In the genomic region with DNA sequence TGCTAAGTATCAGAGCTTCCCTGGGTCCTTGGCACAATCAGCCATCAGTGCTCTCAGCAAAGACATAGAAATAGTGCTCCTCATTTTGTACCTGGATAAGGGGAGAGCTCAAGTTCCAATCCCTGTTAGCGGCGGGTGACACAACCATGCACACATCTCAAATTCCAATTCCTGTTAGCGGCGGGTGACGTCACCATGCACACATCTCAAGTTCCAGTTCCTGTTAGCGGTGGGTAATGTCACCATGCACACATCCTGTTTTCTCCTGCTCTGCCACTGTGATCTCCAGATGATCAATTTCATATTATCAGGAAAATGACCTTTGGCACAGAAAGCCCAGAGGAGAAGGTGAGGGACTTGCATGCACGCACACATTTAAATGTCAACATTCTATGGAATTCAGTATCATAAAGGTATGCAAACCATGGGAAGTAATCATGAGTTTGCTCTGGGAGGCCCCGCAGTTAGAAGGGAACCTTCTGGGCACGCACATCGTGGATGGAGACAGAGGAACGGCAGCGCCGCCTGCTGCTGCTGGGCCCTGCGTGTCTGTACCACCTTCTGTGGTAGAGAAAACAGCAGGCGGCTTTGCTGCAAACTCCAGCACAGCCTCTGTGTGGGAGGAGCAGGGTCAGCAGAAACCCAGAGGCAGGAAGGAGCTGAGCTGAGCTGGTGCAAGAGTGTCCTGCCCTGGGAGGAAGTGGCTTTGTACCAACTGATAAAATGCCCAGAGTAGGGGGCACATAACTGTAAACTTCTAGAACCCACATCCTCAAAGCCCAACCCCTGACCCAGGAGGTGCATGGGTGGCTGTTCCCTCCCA, we compare ENCODE assay signal across 8 cellular contexts.
DNase-seq lines count a peak whose midpoint lies in the region; ATAC-seq, FAIRE-seq and TF ChIP-seq lines count a peak whose summit lies in the region.

No MANE protein-coding gene starts in this region.

- POLR2A ChIA-PET in HEK293T (lab: Yijun Ruan, JAX) (no interaction called here), GM12878 (lab: Charles Lee) (interaction anchor here (1.0 to 2.1 kb wide), 2 partner anchors 55 to 69 kb away, joined by 3 to 9 read pairs; no protein-coding TSS in a partner anchor)

- SMC1A ChIA-PET in GM12878 (lab: Charles Lee; ENCODE audit: uncharacterized antibody, unreplicated experiment) = interaction anchor here (0.6 to 4.0 kb wide), 15 partner anchors 8 to 157 kb away, joined by 3 to 23 read pairs (median 4); no protein-coding TSS in a partner anchor

- intact Hi-C loops in GM12878 (cut with micrococcal nuclease; ENCODE audit: unreplicated experiment) = loop anchor here (2.0 to 5.0 kb wide), 3 partner anchors 54 to 233 kb away; a partner anchor contains a TSS

- peak overlapping the region; percentile 11 for H2AFZ ChIP-seq in GM12878 (ENCODE audit: control insufficient read depth, low read depth, low read length)

- 2% methylated on average over 15 of the region's 15 CpGs for WGBS in GM12878 (ENCODE audit: insufficient coverage, insufficient replicate concordance, low lambda C conversion rate, missing lambda C conversion rate)

- H3K79me2 ChIP-seq in GM12878 (ENCODE audit: control insufficient read depth, insufficient read depth, low read length) = peaks cover 33% of the 10 kb centered on the region

- H3K9ac ChIP-seq in GM12878 (ENCODE audit: control insufficient read depth, insufficient read depth, low read length) = peak overlapping the region; percentile 51

- no peaks in the 10 kb centered on the region for H4K20me1 ChIP-seq in GM12878 (ENCODE audit: control insufficient read depth, insufficient read depth)

- peak; percentile 93 for ATAC-seq in GM12878

- TF ChIP-seq CTCF in GM12873 (IDR thresholded peaks at IDR 0.05; ENCODE audit: insufficient read depth, low read depth, low read length, missing control alignments) (peak; percentile 81), GM12878 (IDR thresholded peaks at IDR 0.05 in 2 of 3, conservative IDR thresholded peaks at IDR 0.05 in 1 of 3; ENCODE audit: control insufficient read depth in 2 of 3, extremely low read depth in 1 of 3, insufficient read depth in 1 of 3, low read depth in 3 of 3, low read length in 3 of 3) (peak; percentile 73 to 78 (median 75))

- H3K27ac ChIP-seq in GM12878 (ENCODE audit: control insufficient read depth, insufficient read depth) = peak overlapping the region; percentile 88

- in situ Hi-C loops in GM12878 (cut with MboI) = no loop called here

- BruUV-seq in GM12878 (replicated peaks; lab: Mats Ljungman, UMichigan) = no TSS peak

- no peak; the same call in 1 of the 2 replicates for TF ChIP-seq POLR2A in GM12878 (IDR thresholded peaks at IDR 0.05; ENCODE audit: low read depth, low read length)

- TF ChIP-seq EP300 in GM12878 (IDR thresholded peaks at IDR 0.05; ENCODE audit: borderline replicate concordance in 1 of 2, control insufficient read depth in 1 of 2, low read depth in 2 of 2, low read length in 2 of 2) = peak; percentile 70 to 74

- H3K4me2 ChIP-seq in GM12878 (ENCODE audit: control insufficient read depth, insufficient read depth) = peak overlapping the region; percentile 93

- RAD21 ChIA-PET in GM12878 (lab: Charles Lee; ENCODE audit: unreplicated experiment) = interaction anchor here (0.5 to 3.0 kb wide), 13 partner anchors 8 to 157 kb away, joined by 3 to 15 read pairs (median 4); a partner anchor contains a TSS

- FAIRE-seq in GM12878 (lab: Jason Lieb, UNC) = peak; percentile 86

- H3K4me3 ChIP-seq in GM12878 = peak overlapping the region; percentile 53

- H3K27me3 ChIP-seq in GM12878 (replicated peaks in 1 of 2; ENCODE audit: control insufficient read depth in 2 of 2, insufficient read depth in 2 of 2, low read length in 1 of 2) = no peaks in the 10 kb centered on the region

- peaks cover 46% of the 10 kb centered on the region for H3K4me1 ChIP-seq in GM12878 (ENCODE audit: control insufficient read depth, insufficient read depth, low read length)

- no peaks in the 10 kb centered on the region for H3K9me3 ChIP-seq in GM12878 (replicated peaks; ENCODE audit: control insufficient read depth, insufficient read depth, low read length)

- peaks cover 20 to 26% of the 10 kb centered on the region in 2 experiments; a peak in 3 of 4 replicates for H3K36me3 ChIP-seq in GM12878 (ENCODE audit: control insufficient read depth in 2 of 2, insufficient read depth in 2 of 2, low read length in 1 of 2)

- DNase-seq in HEK293T (ENCODE audit: extremely low spot score) (peak; percentile 58), MV-4-11 (lab: John Stamatoyannopoulos, UW) (peak; percentile 99), T1000 (lab: John Stamatoyannopoulos, UW) (peak; percentile 58), GM12878 (ENCODE audit: low read depth, low spot score) (peak; percentile 80), inferior parietal cortex (ENCODE audit: extremely low spot score) (peak; percentile 86), smooth muscle cell of the brain vasculature (ENCODE audit: low read depth, low spot score) (peak; percentile 88), NCI-H1105 (lab: John Stamatoyannopoulos, UW) (no peak)

- TF ChIP-seq RAD21 in GM12878 (IDR thresholded peaks at IDR 0.05; ENCODE audit: insufficient read depth, low read depth, low read length) = peak; percentile 58

- CTCF ChIA-PET in HEK293T (lab: Yijun Ruan, JAX) = interaction anchor here (1.0 to 1.6 kb wide), 3 partner anchors 12 to 253 kb away, joined by 3 to 4 read pairs (median 3); no protein-coding TSS in a partner anchor
- CTCF ChIA-PET in GM12878 (lab: Yijun Ruan, JAX) = interaction anchor here (0.6 to 4.9 kb wide), 26 partner anchors 8 to 251 kb away, joined by 3 to 57 read pairs (median 4); a partner anchor contains a TSS

TF ChIP-seq in HEK293T, 16 proteins besides CTCF, POLR2A, EP300 and RAD21:
- TF ChIP-seq FOXM1 (IDR thresholded peaks at IDR 0.05; ENCODE audit: borderline replicate concordance) (no peak), ARNT (IDR thresholded peaks at IDR 0.05) (0 out of 2 replicates have a peak, but pooled peaks have one; percentile 53)

TF ChIP-seq in GM12878, 131 proteins besides CTCF, POLR2A, EP300 and RAD21 (continues in another document):
- TF ChIP-seq MYC (IDR thresholded peaks at IDR 0.05; ENCODE audit: insufficient read depth, insufficient read length, insufficient replicate concordance, low read length, severe bottlenecking) = no peak
- TF ChIP-seq RBBP5 (conservative IDR thresholded peaks at IDR 0.05) = no peak
- no peak for TF ChIP-seq ZNF217 (IDR thresholded peaks at IDR 0.05)
- TF ChIP-seq CREB1 (IDR thresholded peaks at IDR 0.05; ENCODE audit: low read depth) = peak; percentile 90
- TF ChIP-seq CHD4 (IDR thresholded peaks at IDR 0.05) = no peak
- TF ChIP-seq ZZZ3 (IDR thresholded peaks at IDR 0.05; ENCODE audit: control insufficient read depth, insufficient read length, low read depth) = no peak
- TF ChIP-seq NFIC (IDR thresholded peaks at IDR 0.05; ENCODE audit: low read depth, low read length) = peak; percentile 84
- TF ChIP-seq ETV6 (conservative IDR thresholded peaks at IDR 0.05 in 1 of 2, IDR thresholded peaks at IDR 0.05 in 1 of 2; ENCODE audit: borderline replicate concordance in 1 of 2, low read depth in 1 of 2) = peak in 1 of 2 experiments; percentile 74; a peak in 1 of 4 replicates
- TF ChIP-seq, protein P1, sequence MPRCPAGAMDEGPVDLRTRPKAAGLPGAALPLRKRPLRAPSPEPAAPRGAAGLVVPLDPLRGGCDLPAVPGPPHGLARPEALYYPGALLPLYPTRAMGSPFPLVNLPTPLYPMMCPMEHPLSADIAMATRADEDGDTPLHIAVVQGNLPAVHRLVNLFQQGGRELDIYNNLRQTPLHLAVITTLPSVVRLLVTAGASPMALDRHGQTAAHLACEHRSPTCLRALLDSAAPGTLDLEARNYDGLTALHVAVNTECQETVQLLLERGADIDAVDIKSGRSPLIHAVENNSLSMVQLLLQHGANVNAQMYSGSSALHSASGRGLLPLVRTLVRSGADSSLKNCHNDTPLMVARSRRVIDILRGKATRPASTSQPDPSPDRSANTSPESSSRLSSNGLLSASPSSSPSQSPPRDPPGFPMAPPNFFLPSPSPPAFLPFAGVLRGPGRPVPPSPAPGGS (IDR thresholded peaks at IDR 0.05; ENCODE audit: borderline replicate concordance, insufficient read depth, low read depth, low read length, poor library complexity, severe bottlenecking) = no peak
- TF ChIP-seq SIX5 (IDR thresholded peaks at IDR 0.05; ENCODE audit: low read depth, low read length, severe bottlenecking) = no peak
- no peak for TF ChIP-seq SRF (IDR thresholded peaks at IDR 0.05; ENCODE audit: low read depth in 2 of 2, low read length in 2 of 2)
- TF ChIP-seq NR2F1 (conservative IDR thresholded peaks at IDR 0.05) = peak; percentile 71
- TF ChIP-seq, protein P2, sequence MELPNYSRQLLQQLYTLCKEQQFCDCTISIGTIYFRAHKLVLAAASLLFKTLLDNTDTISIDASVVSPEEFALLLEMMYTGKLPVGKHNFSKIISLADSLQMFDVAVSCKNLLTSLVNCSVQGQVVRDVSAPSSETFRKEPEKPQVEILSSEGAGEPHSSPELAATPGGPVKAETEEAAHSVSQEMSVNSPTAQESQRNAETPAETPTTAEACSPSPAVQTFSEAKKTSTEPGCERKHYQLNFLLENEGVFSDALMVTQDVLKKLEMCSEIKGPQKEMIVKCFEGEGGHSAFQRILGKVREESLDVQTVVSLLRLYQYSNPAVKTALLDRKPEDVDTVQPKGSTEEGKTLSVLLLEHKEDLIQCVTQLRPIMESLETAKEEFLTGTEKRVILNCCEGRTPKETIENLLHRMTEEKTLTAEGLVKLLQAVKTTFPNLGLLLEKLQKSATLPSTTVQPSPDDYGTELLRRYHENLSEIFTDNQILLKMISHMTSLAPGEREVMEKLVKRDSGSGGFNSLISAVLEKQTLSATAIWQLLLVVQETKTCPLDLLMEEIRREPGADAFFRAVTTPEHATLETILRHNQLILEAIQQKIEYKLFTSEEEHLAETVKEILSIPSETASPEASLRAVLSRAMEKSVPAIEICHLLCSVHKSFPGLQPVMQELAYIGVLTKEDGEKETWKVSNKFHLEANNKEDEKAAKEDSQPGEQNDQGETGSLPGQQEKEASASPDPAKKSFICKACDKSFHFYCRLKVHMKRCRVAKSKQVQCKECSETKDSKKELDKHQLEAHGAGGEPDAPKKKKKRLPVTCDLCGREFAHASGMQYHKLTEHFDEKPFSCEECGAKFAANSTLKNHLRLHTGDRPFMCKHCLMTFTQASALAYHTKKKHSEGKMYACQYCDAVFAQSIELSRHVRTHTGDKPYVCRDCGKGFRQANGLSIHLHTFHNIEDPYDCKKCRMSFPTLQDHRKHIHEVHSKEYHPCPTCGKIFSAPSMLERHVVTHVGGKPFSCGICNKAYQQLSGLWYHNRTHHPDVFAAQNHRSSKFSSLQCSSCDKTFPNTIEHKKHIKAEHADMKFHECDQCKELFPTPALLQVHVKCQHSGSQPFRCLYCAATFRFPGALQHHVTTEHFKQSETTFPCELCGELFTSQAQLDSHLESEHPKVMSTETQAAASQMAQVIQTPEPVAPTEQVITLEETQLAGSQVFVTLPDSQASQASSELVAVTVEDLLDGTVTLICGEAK (IDR thresholded peaks at IDR 0.05; ENCODE audit: borderline replicate concordance) = peak; percentile 50; the same call in 1 of the 2 replicates
- no peak for TF ChIP-seq FOXK2 (IDR thresholded peaks at IDR 0.05)
